Comparison of ENCODE assay signal across 33 cellular contexts in the genomic region with DNA sequence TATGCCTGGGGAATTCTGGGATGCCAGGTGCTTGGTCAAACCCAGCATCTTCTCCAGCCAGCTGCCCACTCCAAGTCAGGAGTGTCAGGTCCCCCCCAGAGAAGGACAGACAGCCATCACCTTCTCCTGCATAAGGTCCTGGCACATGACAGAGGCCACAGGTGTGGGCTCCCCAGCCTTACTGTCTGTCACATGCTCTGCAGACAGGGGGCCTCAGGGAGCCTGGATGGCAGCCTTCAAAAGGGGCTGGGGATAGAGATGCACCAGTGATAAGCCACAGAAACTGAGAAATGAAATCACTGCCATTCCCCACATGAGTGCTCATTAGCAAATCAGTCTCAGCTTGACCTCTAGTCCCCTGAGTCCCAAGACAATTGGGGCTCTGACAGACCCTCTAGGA.
DNase-seq lines count a peak whose midpoint lies in the region; ATAC-seq, FAIRE-seq and TF ChIP-seq lines count a peak whose summit lies in the region.
"Had no signal": no experiment of that assay in that cellular context is flagged by ENCODE, and none has a peak within 500 bp of the region (broad histone marks: within the 10 kb centered on the region; RNA-seq: fewer than 3 reads in every experiment).

No MANE protein-coding gene starts in this region.

- CTCF ChIA-PET in GM12878 (lab: Yijun Ruan, JAX) = no interaction called here
- CTCF ChIA-PET in GM10248 (lab: Yijun Ruan, JAX) = interaction anchor here (2.5 kb wide), 1 partner anchor 13 kb away, joined by 7 read pairs; no protein-coding TSS in a partner anchor

- intact Hi-C loops in GM12878 (cut with micrococcal nuclease; ENCODE audit: unreplicated experiment) = no loop called here

- H3K27ac Mint-ChIP-seq in stimulated activated effector memory CD8-positive, alpha-beta T cell treated with anti-CD3 and anti-CD28 coated beads, Interleukin-12 subunit alpha, Interleukin-12 subunit beta, amount 100 ng/mL, for 72 hours = no peak overlapping the region
- H3K27ac Mint-ChIP-seq: activated CD4-positive, alpha-beta memory T cell treated with anti-CD3 and anti-CD28 coated beads, Interleukin-2, amount 10 ng/mL, durations not matched to agents 7 days and 5 days; activated naive CD4-positive, alpha-beta T cell treated with anti-CD3 and anti-CD28 coated beads, Interleukin-2, amount 50 U/mL, for 24 hours; activated T-helper 2 cell treated with anti-CD3 and anti-CD28 coated beads, Interferon-gamma antibody, Interleukin-2, Interleukin-4, amounts not matched to agents 10 μg/mL and 5 μg/mL and 100 μg/mL, durations not matched to agents 14 hours and 24 hours and 36 hours; HFFc6; progenitor cell of endocrine pancreas; T-helper 17 cell had no signal

- H3K4me3 ChIP-seq in HFF-Myc (replicated peaks; ENCODE audit: low read depth, low read length) (no peak overlapping the region), GM12878 (no peak overlapping the region)
- H3K4me3 ChIP-seq: gastrocnemius medialis, lung, tibial nerve had no signal

- TF ChIP-seq EP300 in GM12878 (IDR thresholded peaks at IDR 0.05; ENCODE audit: borderline replicate concordance in 1 of 2, control insufficient read depth in 1 of 2, low read depth in 2 of 2, low read length in 2 of 2) = no peak

- ATAC-seq in GM12878 (peak; percentile 39; the same call in 2 of the 3 replicates), HG03045 (IDR thresholded peaks at IDR 0.05; ENCODE audit: unreplicated experiment) (no peak)
- ATAC-seq in stimulated activated effector memory CD8-positive, alpha-beta T cell treated with anti-CD3 and anti-CD28 coated beads, Interleukin-12 subunit alpha, Interleukin-12 subunit beta, amount 100 ng/mL, for 72 hours = peak; percentile 32
- ATAC-seq: gastrocnemius medialis; naive thymus-derived CD8-positive, alpha-beta T cell; PC-3; Right ventricle myocardium inferior; sciatic nerve; SK-N-SH treated with all-trans-retinoic acid at 6 μM for 48 hours; T-helper 17 cell had no signal

- no peak overlapping the region for H3K9ac ChIP-seq in GM12878 (ENCODE audit: control insufficient read depth, insufficient read depth, low read length)

- H2AFZ ChIP-seq in GM12878 (ENCODE audit: control insufficient read depth, low read depth, low read length) = no peak overlapping the region

- SMC1A ChIA-PET in GM12878 (lab: Charles Lee; ENCODE audit: uncharacterized antibody, unreplicated experiment) = no interaction called here

- RAD21 ChIA-PET in GM12878 (lab: Charles Lee; ENCODE audit: unreplicated experiment) = no interaction called here

- H3K9me3 Mint-ChIP-seq in stimulated activated effector memory CD8-positive, alpha-beta T cell treated with anti-CD3 and anti-CD28 coated beads, Interleukin-12 subunit alpha, Interleukin-12 subunit beta, amount 100 ng/mL, for 72 hours = no peaks in the 10 kb centered on the region
- H3K9me3 Mint-ChIP-seq: activated CD4-positive, alpha-beta memory T cell treated with anti-CD3 and anti-CD28 coated beads, Interleukin-2, amount 10 ng/mL, durations not matched to agents 7 days and 5 days; activated naive CD4-positive, alpha-beta T cell treated with anti-CD3 and anti-CD28 coated beads, Interleukin-2, amount 50 U/mL, for 24 hours; activated T-helper 2 cell treated with anti-CD3 and anti-CD28 coated beads, Interferon-gamma antibody, Interleukin-2, Interleukin-4, amounts not matched to agents 10 μg/mL and 5 μg/mL and 100 μg/mL, durations not matched to agents 14 hours and 24 hours and 36 hours; HFFc6; naive thymus-derived CD8-positive, alpha-beta T cell had no signal

- no peaks in the 10 kb centered on the region for H3K9me3 ChIP-seq in GM12878 (replicated peaks; ENCODE audit: control insufficient read depth, insufficient read depth, low read length)
- H3K9me3 ChIP-seq: gastrocnemius medialis, tibial nerve had no signal

- no peaks in the 10 kb centered on the region; a peak in 2 of 4 replicates for H3K27me3 ChIP-seq in GM12878 (replicated peaks in 1 of 2; ENCODE audit: control insufficient read depth in 2 of 2, insufficient read depth in 2 of 2, low read length in 1 of 2)
- H3K27me3 ChIP-seq: brain microvascular endothelial cell, tibial nerve had no signal

- no peak overlapping the region for H3K27ac ChIP-seq in GM12878 (ENCODE audit: control insufficient read depth, insufficient read depth)
- H3K27ac ChIP-seq: 22Rv1, brain microvascular endothelial cell, gastrocnemius medialis, tibial nerve had no signal

- H3K79me2 ChIP-seq in GM12878 (ENCODE audit: control insufficient read depth, insufficient read depth, low read length) = no peaks in the 10 kb centered on the region

- H3K4me1 ChIP-seq in GM12878 (ENCODE audit: control insufficient read depth, insufficient read depth, low read length) = no peaks in the 10 kb centered on the region
- H3K4me1 ChIP-seq: gastrocnemius medialis had no signal

- no peak for TF ChIP-seq POLR2A in GM12878 (IDR thresholded peaks at IDR 0.05; ENCODE audit: low read depth, low read length)

- BruUV-seq in GM12878 (replicated peaks; lab: Mats Ljungman, UMichigan) = no TSS peak

- in situ Hi-C loops in GM12878 (cut with MboI) = no loop called here

- FAIRE-seq in GM12878 (lab: Jason Lieb, UNC) = no peak

- no peaks in the 10 kb centered on the region for H3K36me3 Mint-ChIP-seq in stimulated activated effector memory CD8-positive, alpha-beta T cell treated with anti-CD3 and anti-CD28 coated beads, Interleukin-12 subunit alpha, Interleukin-12 subunit beta, amount 100 ng/mL, for 72 hours
- H3K36me3 Mint-ChIP-seq: IgD-negative memory B cell; naive thymus-derived CD8-positive, alpha-beta T cell had no signal

- no peaks in the 10 kb centered on the region for H3K36me3 ChIP-seq in GM12878 (ENCODE audit: control insufficient read depth in 2 of 2, insufficient read depth in 2 of 2, low read length in 1 of 2)
- H3K36me3 ChIP-seq: brain microvascular endothelial cell, gastrocnemius medialis, tibial nerve had no signal

- TF ChIP-seq CTCF in HFF-Myc (IDR thresholded peaks at IDR 0.05; ENCODE audit: low read depth, low read length, missing control alignments) (peak; percentile 6), GM12878 (IDR thresholded peaks at IDR 0.05 in 2 of 3, conservative IDR thresholded peaks at IDR 0.05 in 1 of 3; ENCODE audit: control insufficient read depth in 2 of 3, extremely low read depth in 1 of 3, insufficient read depth in 1 of 3, low read depth in 3 of 3, low read length in 3 of 3) (0 out of 6 replicates have a peak, but pooled peaks of 1 of the 3 experiments have one; percentile 11), GM10248 (IDR thresholded peaks at IDR 0.05; ENCODE audit: control extremely low read depth, extremely low read depth, low read depth, missing control alignments) (no peak)

- POLR2A ChIA-PET in GM12878 (lab: Charles Lee) (no interaction called here), GM10248 (lab: Yijun Ruan, JAX) (no interaction called here)

- peak; percentile 11 for DNase-seq in DMS 273 (lab: John Stamatoyannopoulos, UW; ENCODE audit: unreplicated experiment)
- DNase-seq in DMS 273 treated with DMSO at 0.1 percent for 48 hours (lab: John Stamatoyannopoulos, UW) = no peak
- DNase-seq in HFF-Myc (ENCODE audit: extremely low read depth, low read depth) = no peak
- no peak for DNase-seq in GM12878 (ENCODE audit: low read depth, low spot score)
- DNase-seq in stimulated activated effector memory CD8-positive, alpha-beta T cell treated with anti-CD3 and anti-CD28 coated beads, Interleukin-12 subunit alpha, Interleukin-12 subunit beta, amount 100 ng/mL, for 72 hours (ENCODE audit: low spot score in 2 of 2) = no peak
- DNase-seq in dermis blood vessel endothelial cell = no peak
- no peak for DNase-seq in GM10248 (ENCODE audit: extremely low spot score)
- DNase-seq: activated CD4-positive, alpha-beta memory T cell treated with anti-CD3 and anti-CD28 coated beads, Interleukin-2, amount 10 ng/mL, durations not matched to agents 7 days and 5 days; activated CD4-positive, CD25-positive, alpha-beta regulatory T cell treated with anti-CD3 and anti-CD28 coated beads, Interleukin-2, amount 50 U/mL, for 72 hours; amygdala; brain microvascular endothelial cell; gastrocnemius medialis; HFFc6; naive thymus-derived CD8-positive, alpha-beta T cell; NCI-H1417; NCI-H2029; NK-92 treated with Interleukin-12 subunit alpha and Interleukin-12 subunit beta, amount 100 ng/mL, for 24 hours; nucleus accumbens; PC-3; stimulated activated CD4-positive, alpha-beta T cell treated with anti-CD3 and anti-CD28 coated beads, Interleukin-12 subunit alpha, Interleukin-12 subunit beta, amount 100 ng/mL, for 4 hours; stimulated activated CD4-positive, alpha-beta T cell treated with anti-CD3 and anti-CD28 coated beads, Interleukin-2, amount 100 ng/mL, for 48 hours; T-helper 17 cell had no signal

- no peaks in the 10 kb centered on the region for H4K20me1 ChIP-seq in GM12878 (ENCODE audit: control insufficient read depth, insufficient read depth)

- H3K4me1 Mint-ChIP-seq in stimulated activated effector memory CD8-positive, alpha-beta T cell treated with anti-CD3 and anti-CD28 coated beads, Interleukin-12 subunit alpha, Interleukin-12 subunit beta, amount 100 ng/mL, for 72 hours = no peaks in the 10 kb centered on the region
- H3K4me1 Mint-ChIP-seq: activated CD4-positive, alpha-beta memory T cell treated with anti-CD3 and anti-CD28 coated beads, Interleukin-2, amount 10 ng/mL, durations not matched to agents 7 days and 5 days; activated naive CD4-positive, alpha-beta T cell treated with anti-CD3 and anti-CD28 coated beads, Interleukin-2, amount 50 U/mL, for 24 hours; IgD-negative memory B cell had no signal

- no peak overlapping the region for H3K4me3 Mint-ChIP-seq in stimulated activated effector memory CD8-positive, alpha-beta T cell treated with anti-CD3 and anti-CD28 coated beads, Interleukin-12 subunit alpha, Interleukin-12 subunit beta, amount 100 ng/mL, for 72 hours
- H3K4me3 Mint-ChIP-seq: activated CD4-positive, alpha-beta memory T cell treated with anti-CD3 and anti-CD28 coated beads, Interleukin-2, amount 10 ng/mL, durations not matched to agents 7 days and 5 days; activated naive CD4-positive, alpha-beta T cell treated with anti-CD3 and anti-CD28 coated beads, Interleukin-2, amount 50 U/mL, for 24 hours; HFFc6; IgD-negative memory B cell; naive thymus-derived CD8-positive, alpha-beta T cell; T-helper 17 cell had no signal

- no peak overlapping the region for H3K4me2 ChIP-seq in GM12878 (ENCODE audit: control insufficient read depth, insufficient read depth)

- no peak for TF ChIP-seq RAD21 in GM12878 (IDR thresholded peaks at IDR 0.05; ENCODE audit: insufficient read depth, low read depth, low read length)

TF ChIP-seq in GM12878, 131 proteins besides CTCF, POLR2A, EP300 and RAD21:
- TF ChIP-seq BHLHE40 (IDR thresholded peaks at IDR 0.05; ENCODE audit: borderline replicate concordance in 1 of 2, low read depth in 2 of 2, low read length in 1 of 2) (no peak), POU2F2 (IDR thresholded peaks at IDR 0.05; ENCODE audit: borderline replicate concordance, low read depth, low read length) (no peak)
